Comparison of ENCODE assay signal across 7 cellular contexts in the genomic region with DNA sequence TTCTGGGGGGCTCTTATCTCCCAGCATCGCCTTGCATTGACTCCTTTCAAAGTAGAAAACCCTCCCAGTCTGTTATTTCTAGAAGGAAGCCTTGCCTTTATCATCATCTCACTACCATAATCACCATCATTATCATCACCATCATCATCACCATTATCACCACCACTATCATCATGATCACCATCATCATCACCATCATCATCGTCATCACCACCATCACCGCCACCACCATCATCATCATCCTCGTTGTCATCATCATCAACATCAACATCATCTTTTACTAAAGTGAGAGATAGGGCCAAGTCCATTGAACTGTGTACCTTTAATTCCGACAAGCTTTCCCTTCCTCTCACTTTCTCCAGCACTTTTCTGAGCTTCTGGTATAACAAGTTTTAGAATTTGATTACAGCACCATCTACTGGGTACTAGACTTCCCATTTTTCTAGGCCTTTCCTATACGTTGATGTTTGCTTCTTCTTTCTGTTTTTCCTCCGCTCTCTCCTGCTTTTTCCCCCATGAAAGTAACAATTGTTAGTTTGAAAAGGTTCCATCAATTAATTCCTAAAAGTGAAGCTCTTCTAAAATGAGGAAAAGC.
DNase-seq lines count a peak whose midpoint lies in the region; ATAC-seq and TF ChIP-seq lines count a peak whose summit lies in the region.

No MANE protein-coding gene starts in this region.

- no peak for TF ChIP-seq POLR2A in prostate gland (IDR thresholded peaks at IDR 0.05)
- no peak for TF ChIP-seq POLR2A in gastroesophageal sphincter (IDR thresholded peaks at IDR 0.05)

- no peak overlapping the region for H3K4me3 ChIP-seq in cardiac fibroblast (replicated peaks in 1 of 2; ENCODE audit: low read depth in 2 of 2, low read length in 2 of 2)
- no peak overlapping the region for H3K4me3 ChIP-seq in prostate gland
- H3K4me3 ChIP-seq in gastroesophageal sphincter: no peak overlapping the region

- H3K27me3 ChIP-seq in prostate gland (replicated peaks; ENCODE audit: insufficient read depth) (peaks cover 2% of the 10 kb centered on the region), gastroesophageal sphincter (no peaks in the 10 kb centered on the region)

- H3K9me3 ChIP-seq in prostate gland (no peaks in the 10 kb centered on the region), gastroesophageal sphincter (peaks cover 0 to 12% (median 0%) of the 10 kb centered on the region in 3 donors)

- peak; percentile 21 for TF ChIP-seq CTCF in GM10266 (IDR thresholded peaks at IDR 0.05; ENCODE audit: control insufficient read depth, insufficient read depth, low read depth, missing control alignments)
- peak; percentile 12 for TF ChIP-seq CTCF in cardiac fibroblast (IDR thresholded peaks at IDR 0.05; ENCODE audit: low read depth, low read length)
- peak in 3 of 4 experiments; percentile 14 to 49 (median 48) for TF ChIP-seq CTCF in prostate gland (IDR thresholded peaks at IDR 0.05)
- peak in 1 of 4 experiments; percentile 29 for TF ChIP-seq CTCF in gastroesophageal sphincter (IDR thresholded peaks at IDR 0.05)

- TF ChIP-seq EP300 in gastroesophageal sphincter (IDR thresholded peaks at IDR 0.05): no peak

- H3K36me3 ChIP-seq in prostate gland (no peaks in the 10 kb centered on the region), gastroesophageal sphincter (no peaks in the 10 kb centered on the region)

- H3K27ac ChIP-seq in prostate gland: no peak overlapping the region
- H3K27ac ChIP-seq in gastroesophageal sphincter: no peak overlapping the region

- DNase-seq in GM10266 (ENCODE audit: extremely low spot score) (no peak), NCI-H1694 treated with DMSO at 0.1 percent for 48 hours (lab: John Stamatoyannopoulos, UW) (peak; percentile 8), cardiac fibroblast (ENCODE audit: low read depth in 2 of 2) (peak; percentile 43 to 46), prostate gland (ENCODE audit: low spot score) (no peak), amniotic stem cell (lab: John Stamatoyannopoulos, UW) (no peak)

- ATAC-seq in GM18502 (IDR thresholded peaks at IDR 0.05; ENCODE audit: poor library complexity, unreplicated experiment) (no peak), gastroesophageal sphincter (no peak)

- intact Hi-C loops in prostate gland (cut with DNase I): no loop called here

- H3K4me1 ChIP-seq in prostate gland (replicated peaks): no peaks in the 10 kb centered on the region
- peaks cover 0 to 17% (median 6%) of the 10 kb centered on the region in 3 donors for H3K4me1 ChIP-seq in gastroesophageal sphincter

- 63% methylated on average over 7 of the region's 7 CpGs for WGBS in prostate gland
- 66 to 77% methylated on average over 7 of the region's 7 CpGs for WGBS in gastroesophageal sphincter (ENCODE audit: low coverage in 1 of 2), 2 donors

Comparison
In these comparisons a context has a peak if more than half of its experiments do, and no peak if none do; other contexts are left out.
1. DNase-seq: peak in NCI-H1694 treated with DMSO at 0.1 percent for 48 hours (single experiment) and cardiac fibroblast (2 of 2); none in GM10266 (single experiment), prostate gland (single experiment) and amniotic stem cell (single experiment).